ENCODE assay signal across 10 cellular contexts in genomic region chr5:116626272-116626723, GRCh38. TPM values are rescaled to one million over a fixed set of nuclear protein-coding genes. Genes with fewer than 3 reads are reported as not detected.
DNase-seq lines count a peak whose midpoint lies in the region; ATAC-seq, FAIRE-seq and TF ChIP-seq lines count a peak whose summit lies in the region.
"Had no signal": no experiment of that assay in that cellular context is flagged by ENCODE, and none has a peak within 500 bp of the region (broad histone marks: within the 10 kb centered on the region; RNA-seq: fewer than 3 reads in every experiment).

No MANE protein-coding gene starts in this region.

- H3K79me2 ChIP-seq in K562 (ENCODE audit: control insufficient read depth, insufficient read depth, low read length): no peaks in the 10 kb centered on the region

- no peak for ATAC-seq in K562
- no peak for ATAC-seq in GM18867 (IDR thresholded peaks at IDR 0.05; ENCODE audit: unreplicated experiment)
- ATAC-seq: HCT116 had no signal

- H3K4me2 ChIP-seq in K562 (ENCODE audit: insufficient read depth, low read length): no peak overlapping the region

- TF ChIP-seq CTCF in K562 (IDR thresholded peaks at IDR 0.05 in 2 of 3, conservative IDR thresholded peaks at IDR 0.05 in 1 of 3; ENCODE audit: insufficient read depth in 2 of 3, low read depth in 1 of 3, low read length in 3 of 3) (no peak), testis (IDR thresholded peaks at IDR 0.05) (no peak)

- intact Hi-C loops in K562 (cut with micrococcal nuclease): no loop called here
- intact Hi-C loops in testis (cut with DNase I; ENCODE audit: low total_unique reads): no loop called here

- H2AFZ ChIP-seq in K562 (ENCODE audit: low read depth, low read length): no peak overlapping the region

- POLR2A ChIA-PET in K562 (lab: Yijun Ruan, JAX): no interaction called here

- H3K27ac ChIP-seq in K562 (ENCODE audit: extremely low read depth, low read depth, low read length) (no peak overlapping the region), testis (peak overlapping the region in 1 of 2 donors; percentile 68)

- H3K36me3 ChIP-seq in K562 (ENCODE audit: control insufficient read depth, insufficient read depth, low read length): no peaks in the 10 kb centered on the region
- no peaks in the 10 kb centered on the region for H3K36me3 ChIP-seq in testis (ENCODE audit: low read depth, missing control alignments)

- FAIRE-seq in K562 (lab: Jason Lieb, UNC): no peak

- CTCF ChIA-PET in K562 (lab: Yijun Ruan, JAX; ENCODE audit: low intra/inter-chr PET ratio): no interaction called here

- no peaks in the 10 kb centered on the region; a peak in 2 of 5 replicates for H3K27me3 ChIP-seq in K562 (ENCODE audit: control insufficient read depth in 2 of 2, insufficient read depth in 2 of 2, low read length in 2 of 2)
- H3K27me3 ChIP-seq in testis: no peaks in the 10 kb centered on the region

- H3K4me3 ChIP-seq in K562 (no peak overlapping the region), testis (no peak overlapping the region)
- H3K4me3 ChIP-seq: skin epidermis had no signal

- no peak overlapping the region for H3K9ac ChIP-seq in K562 (ENCODE audit: insufficient read depth in 1 of 2, low read depth in 2 of 2, low read length in 2 of 2)

- H3K9me3 ChIP-seq in K562 (replicated peaks; ENCODE audit: control insufficient read depth, insufficient read depth, low read depth, low read length) (no peaks in the 10 kb centered on the region), testis (no peaks in the 10 kb centered on the region)

- 2% methylated on average over 13 of the region's 13 CpGs for WGBS in K562 (ENCODE audit: insufficient coverage, low coverage, missing lambda C conversion rate)
- WGBS in testis, 2 donors: 45 to 50% methylated on average over 13 of the region's 13 CpGs

- BruUV-seq in K562 (replicated peaks; lab: Mats Ljungman, UMichigan): no TSS peak

- H3K9me1 ChIP-seq in K562 (ENCODE audit: control insufficient read depth, insufficient read depth, low read length): no peaks in the 10 kb centered on the region

- DNase-seq in NCI-H1436 (lab: John Stamatoyannopoulos, UW) (peak; percentile 82), K562 (ENCODE audit: extremely low read depth in 1 of 4, low spot score in 3 of 4) (peak in 1 of 4 experiments; percentile 1), kidney glomerular epithelial cell (lab: John Stamatoyannopoulos, UW) (peak; percentile 73), testis (peak; percentile 74), SKM-1 (lab: John Stamatoyannopoulos, UW; ENCODE audit: unreplicated experiment) (no peak), D341Med (ENCODE audit: low spot score) (no peak)
- DNase-seq in activated CD4-positive, alpha-beta T cell treated with anti-CD3 and anti-CD28 coated beads for 48 hours: no peak

- in situ Hi-C loops in K562 (cut with MboI): no loop called here

- no peaks in the 10 kb centered on the region; the same call in 1 of the 2 replicates for H4K20me1 ChIP-seq in K562 (replicated peaks; ENCODE audit: control insufficient read depth, insufficient read depth, low read length)

- no peak for TF ChIP-seq RAD21 in K562 (CRISPR knock-in tag; conservative IDR thresholded peaks at IDR 0.05 in 1 of 2, IDR thresholded peaks at IDR 0.05 in 1 of 2)

- TF ChIP-seq EP300 in K562 (IDR thresholded peaks at IDR 0.05; ENCODE audit: low read length): no peak

- no peaks in the 10 kb centered on the region; a peak in 1 of 5 replicates for H3K4me1 ChIP-seq in K562 (replicated peaks in 1 of 2; ENCODE audit: control insufficient read depth in 2 of 2, insufficient read depth in 2 of 2, low read length in 2 of 2)
- H3K4me1 ChIP-seq in testis: no peaks in the 10 kb centered on the region

- TF ChIP-seq POLR2A in K562 (conservative IDR thresholded peaks at IDR 0.05) (no peak), testis (IDR thresholded peaks at IDR 0.05) (no peak)

TF ChIP-seq in K562, 482 proteins besides CTCF, POLR2A, EP300 and RAD21:
- TF ChIP-seq ZBTB34 (CRISPR knock-in tag; IDR thresholded peaks at IDR 0.05): no peak
- TF ChIP-seq KDM4B (IDR thresholded peaks at IDR 0.05; ENCODE audit: borderline replicate concordance in 2 of 2, low read depth in 1 of 2): no peak
- TF ChIP-seq THRAP3 (IDR thresholded peaks at IDR 0.05; ENCODE audit: borderline replicate concordance): no peak
- TF ChIP-seq E2F1 (CRISPR knock-in tag; IDR thresholded peaks at IDR 0.05): no peak
- TF ChIP-seq NFIC (IDR thresholded peaks at IDR 0.05): peak; percentile 25; the same call in 1 of the 2 replicates

RNA-seq across cellular contexts. Expression of gene SEMA6A, which starts 51.7 kb away (rescaled TPM):
- total RNA-seq in K562 (2011; cell fraction: chromatin; rRNA removed; ENCODE audit: low replicate concordance): not detected in 2 replicates
- not detected in 2 replicates for total RNA-seq in K562 (2011; cell fraction: nucleolus; rRNA removed)
- not detected in 2 replicates for total RNA-seq in K562 (2011; cell fraction: nucleoplasm; rRNA removed)
- total RNA-seq in K562 (2014; rRNA removed) (not detected in 2 replicates), K562 (2014; rRNA removed; fragmentation: Illumina TruSeq; extraction: Trizol) (not detected in 2 replicates), K562 (2015; rRNA removed; fragmentation: Illumina TruSeq; extraction: Trizol) (0.25 TPM in 1 of 2 replicates, not detected in the other), K562 (2021) (0.42 and 0.56 TPM in 2 replicates), testis (10 to 100 TPM; 52.0 to 67.6 TPM)
- polyA plus RNA-seq in K562 (2011; rRNA removed) (not detected in 2 replicates), K562 (2014; fragmentation: Illumina TruSeq; extraction: Trizol) (not detected in 2 replicates), K562 (2014; fragmentation: Nextera tagmentation; extraction: Ambion mirVana) (under 1 TPM; 0.04 to 0.10 TPM), K562 (2014; rRNA removed) (not detected in 2 replicates), testis (ENCODE audit: insufficient read depth, low read depth, low replicate concordance) (17.4 TPM)
- polyA plus RNA-seq in K562 (2011; cell fraction: cytosol; rRNA removed): not detected in 2 replicates
- polyA plus RNA-seq in K562 (2011; cell fraction: nucleus; rRNA removed): 0.06 TPM in 2 replicates
- 1.2 and 1.5 TPM in 2 replicates for polyA plus RNA-seq in K562 (2012)
- not detected in 2 replicates for polyA minus RNA-seq in K562 (2011; rRNA and poly(A)+ RNA removed)
- polyA minus RNA-seq in K562 (2011; cell fraction: cytosol; rRNA and poly(A)+ RNA removed): not detected in 2 replicates
- polyA minus RNA-seq in K562 (2011; cell fraction: nucleus; rRNA and poly(A)+ RNA removed): not detected in 2 replicates

Comparison
In these comparisons a context has a peak if more than half of its experiments do, and no peak if none do; other contexts are left out.
1. DNase-seq: peak in NCI-H1436 (single experiment), kidney glomerular epithelial cell (single experiment) and testis (single experiment); none in activated CD4-positive, alpha-beta T cell treated with anti-CD3 and anti-CD28 coated beads for 48 hours (single experiment), SKM-1 (single experiment) and D341Med (single experiment).
2. RNA of gene SEMA6A, which starts 51.7 kb away (total RNA-seq): 52.0 to 67.6 TPM in testis; 0.25 to 0.56 TPM in K562; every median in the first group is over 10 times any median in the second.